13 cellular contexts compared by ENCODE assay signal in the genomic region with DNA sequence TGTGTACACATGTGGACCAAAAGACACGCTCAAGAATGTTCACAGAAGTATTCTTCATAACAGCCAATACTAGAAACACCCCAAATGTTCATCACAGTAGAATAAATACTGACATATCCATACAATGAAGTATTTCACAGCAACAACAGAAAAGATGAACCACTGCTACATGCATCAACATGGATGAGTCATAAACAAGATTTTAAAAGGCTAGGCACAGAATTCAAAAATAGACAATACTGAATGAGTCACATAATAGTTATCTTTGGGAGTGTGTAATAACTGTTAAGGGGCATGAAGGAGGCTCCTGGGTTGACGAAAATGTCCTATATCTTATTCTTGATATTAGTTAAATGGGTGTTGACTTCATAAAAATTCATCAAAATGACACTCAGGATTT.
DNase-seq lines count a peak whose midpoint lies in the region; ATAC-seq and TF ChIP-seq lines count a peak whose summit lies in the region.
"Had no signal": no experiment of that assay in that cellular context is flagged by ENCODE, and none has a peak within 500 bp of the region (broad histone marks: within the 10 kb centered on the region; RNA-seq: fewer than 3 reads in every experiment).

No MANE protein-coding gene starts in this region.

- no peaks in the 10 kb centered on the region for H3K9me3 ChIP-seq in adipocyte (ENCODE audit: control insufficient read depth, low read length)
- H3K9me3 ChIP-seq: thyroid gland had no signal

- no peak overlapping the region for H3K9ac ChIP-seq in adipocyte (ENCODE audit: low read length)

- H3K4me3 ChIP-seq in adipocyte (ENCODE audit: low read length) = peak overlapping the region; percentile 3
- H3K4me3 ChIP-seq: SK-N-MC, thyroid gland had no signal

- POLR2A ChIA-PET in HEK293T (lab: Yijun Ruan, JAX) = no interaction called here

- CTCF ChIA-PET in HEK293T (lab: Yijun Ruan, JAX) = no interaction called here

- H3K27me3 ChIP-seq in adipocyte (replicated peaks; ENCODE audit: control insufficient read depth, insufficient read depth, low read length) = no peaks in the 10 kb centered on the region
- H3K27me3 ChIP-seq: thyroid gland had no signal

- peak; percentile 65 for ATAC-seq in HG03378 (IDR thresholded peaks at IDR 0.05; ENCODE audit: unreplicated experiment)

- H3K4me1 ChIP-seq in adipocyte (ENCODE audit: control insufficient read depth, insufficient read depth, low read length) = peaks cover 18% of the 10 kb centered on the region
- H3K4me1 ChIP-seq: thyroid gland had no signal

- peak; percentile 20 for DNase-seq in ACHN
- peak; percentile 62 for DNase-seq in adipocyte (ENCODE audit: low read depth)
- DNase-seq in iris pigment epithelial cell (ENCODE audit: low read depth) = peak; percentile 84
- no peak for DNase-seq in superior temporal gyrus (ENCODE audit: extremely low spot score)
- no peak for DNase-seq in COR-L47 (lab: John Stamatoyannopoulos, UW)
- no peak for DNase-seq in NCI-H510A treated with DMSO at 0.1 percent for 48 hours (lab: John Stamatoyannopoulos, UW)
- no peak for DNase-seq in HEK293T (ENCODE audit: extremely low spot score)
- DNase-seq: activated CD4-positive, alpha-beta memory T cell treated with anti-CD3 and anti-CD28 coated beads for 36 hours; activated naive CD4-positive, alpha-beta T cell treated with anti-CD3 and anti-CD28 coated beads, Interleukin-2, amount 10 ng/mL, durations not matched to agents 7 days and 5 days; islet precursor cell; thyroid gland had no signal

- no peaks in the 10 kb centered on the region for H3K36me3 ChIP-seq in adipocyte (ENCODE audit: control insufficient read depth, insufficient read depth, low read length, severe bottlenecking)

- in situ Hi-C loops in ACHN (cut with HindIII; ENCODE audit: low pct_ligation_motif_present, low pct_unique_long_range_greater_than_20kb, low sequenced_read_pairs) = no loop called here

TF ChIP-seq in HEK293T, 16 proteins besides CTCF, POLR2A, EP300 and RAD21:
- TF ChIP-seq TARDBP (IDR thresholded peaks at IDR 0.05) = no peak
- TF ChIP-seq ELF4 (IDR thresholded peaks at IDR 0.05) = no peak
- TF ChIP-seq SUZ12 (IDR thresholded peaks at IDR 0.05) = no peak
- no peak for TF ChIP-seq NFRKB (IDR thresholded peaks at IDR 0.05)
- TF ChIP-seq BHLHE40 (IDR thresholded peaks at IDR 0.05; ENCODE audit: borderline replicate concordance) = no peak
- no peak for TF ChIP-seq L3MBTL2 (conservative IDR thresholded peaks at IDR 0.05)

Comparison
In these comparisons a context has a peak if more than half of its experiments do, and no peak if none do; other contexts are left out.
1. DNase-seq: peak in ACHN (single experiment), adipocyte (single experiment) and iris pigment epithelial cell (single experiment); none in superior temporal gyrus (single experiment), COR-L47 (single experiment), NCI-H510A treated with DMSO at 0.1 percent for 48 hours (single experiment) and HEK293T (single experiment).